In the genomic region with DNA sequence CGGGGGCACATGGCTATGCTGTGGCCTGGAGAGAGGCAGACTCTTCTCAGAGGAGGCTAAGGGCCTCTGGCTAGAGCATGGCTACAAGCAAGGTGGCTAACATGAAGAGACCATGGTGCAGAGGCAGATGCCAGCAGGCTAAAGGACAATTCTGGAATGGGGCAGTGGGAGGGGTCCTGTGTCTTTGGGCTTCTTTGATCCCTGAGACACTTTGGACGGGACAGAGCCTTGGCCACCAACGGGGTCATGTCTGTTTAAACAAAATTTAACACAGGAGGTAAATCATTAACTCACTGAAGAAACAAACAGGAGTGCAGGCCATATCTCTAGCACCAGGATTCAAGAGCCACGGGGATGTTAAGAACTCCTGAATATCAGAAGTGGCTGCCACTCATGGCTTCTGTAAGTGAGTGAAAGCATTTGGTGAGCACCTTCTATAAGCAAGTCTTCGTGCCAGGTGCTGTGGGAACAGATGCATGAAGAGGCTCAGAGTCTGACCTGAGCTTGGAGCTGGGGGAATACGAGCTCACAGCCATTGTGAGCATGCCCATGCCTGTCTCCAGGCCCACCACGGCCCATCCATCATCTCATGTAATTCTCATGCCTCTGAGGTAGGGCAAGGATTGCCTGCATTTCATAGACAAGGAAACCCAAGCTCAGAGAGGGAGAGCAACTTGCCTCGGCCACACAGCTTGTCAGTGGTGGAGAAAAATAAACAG, we compare ENCODE assay signal across 1 cellular context.
A peak's percentile ranks its signal among the peaks of the same experiment; 100 is the strongest.
TF ChIP-seq lines count a peak whose summit lies in the region.

No MANE protein-coding gene starts in this region.

TF ChIP-seq in HepG2, 621 proteins besides CTCF, POLR2A, EP300 and RAD21 (continued from another document and continues in another):
- TF ChIP-seq, protein P1, sequence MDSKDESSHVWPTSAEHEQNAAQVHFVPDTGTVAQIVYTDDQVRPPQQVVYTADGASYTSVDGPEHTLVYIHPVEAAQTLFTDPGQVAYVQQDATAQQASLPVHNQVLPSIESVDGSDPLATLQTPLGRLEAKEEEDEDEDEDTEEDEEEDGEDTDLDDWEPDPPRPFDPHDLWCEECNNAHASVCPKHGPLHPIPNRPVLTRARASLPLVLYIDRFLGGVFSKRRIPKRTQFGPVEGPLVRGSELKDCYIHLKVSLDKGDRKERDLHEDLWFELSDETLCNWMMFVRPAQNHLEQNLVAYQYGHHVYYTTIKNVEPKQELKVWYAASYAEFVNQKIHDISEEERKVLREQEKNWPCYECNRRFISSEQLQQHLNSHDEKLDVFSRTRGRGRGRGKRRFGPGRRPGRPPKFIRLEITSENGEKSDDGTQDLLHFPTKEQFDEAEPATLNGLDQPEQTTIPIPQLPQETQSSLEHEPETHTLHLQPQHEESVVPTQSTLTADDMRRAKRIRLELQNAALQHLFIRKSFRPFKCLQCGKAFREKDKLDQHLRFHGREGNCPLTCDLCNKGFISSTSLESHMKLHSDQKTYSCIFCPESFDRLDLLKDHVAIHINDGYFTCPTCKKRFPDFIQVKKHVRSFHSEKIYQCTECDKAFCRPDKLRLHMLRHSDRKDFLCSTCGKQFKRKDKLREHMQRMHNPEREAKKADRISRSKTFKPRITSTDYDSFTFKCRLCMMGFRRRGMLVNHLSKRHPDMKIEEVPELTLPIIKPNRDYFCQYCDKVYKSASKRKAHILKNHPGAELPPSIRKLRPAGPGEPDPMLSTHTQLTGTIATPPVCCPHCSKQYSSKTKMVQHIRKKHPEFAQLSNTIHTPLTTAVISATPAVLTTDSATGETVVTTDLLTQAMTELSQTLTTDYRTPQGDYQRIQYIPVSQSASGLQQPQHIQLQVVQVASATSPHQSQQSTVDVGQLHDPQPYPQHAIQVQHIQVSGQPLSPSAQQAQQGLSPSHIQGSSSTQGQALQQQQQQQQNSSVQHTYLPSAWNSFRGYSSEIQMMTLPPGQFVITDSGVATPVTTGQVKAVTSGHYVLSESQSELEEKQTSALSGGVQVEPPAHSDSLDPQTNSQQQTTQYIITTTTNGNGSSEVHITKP (CRISPR knock-in tag; IDR thresholded peaks at IDR 0.05; ENCODE audit: low read depth), result 0 out of 2 replicates have a peak, but pooled peaks have one; percentile 34
- TF ChIP-seq, protein P2, sequence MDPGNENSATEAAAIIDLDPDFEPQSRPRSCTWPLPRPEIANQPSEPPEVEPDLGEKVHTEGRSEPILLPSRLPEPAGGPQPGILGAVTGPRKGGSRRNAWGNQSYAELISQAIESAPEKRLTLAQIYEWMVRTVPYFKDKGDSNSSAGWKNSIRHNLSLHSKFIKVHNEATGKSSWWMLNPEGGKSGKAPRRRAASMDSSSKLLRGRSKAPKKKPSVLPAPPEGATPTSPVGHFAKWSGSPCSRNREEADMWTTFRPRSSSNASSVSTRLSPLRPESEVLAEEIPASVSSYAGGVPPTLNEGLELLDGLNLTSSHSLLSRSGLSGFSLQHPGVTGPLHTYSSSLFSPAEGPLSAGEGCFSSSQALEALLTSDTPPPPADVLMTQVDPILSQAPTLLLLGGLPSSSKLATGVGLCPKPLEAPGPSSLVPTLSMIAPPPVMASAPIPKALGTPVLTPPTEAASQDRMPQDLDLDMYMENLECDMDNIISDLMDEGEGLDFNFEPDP (CRISPR knock-in tag; conservative IDR thresholded peaks at IDR 0.05), result no peak
- TF ChIP-seq EEA1 (CRISPR knock-in tag; IDR thresholded peaks at IDR 0.05; ENCODE audit: borderline replicate concordance) (no peak), ZMYM2 (CRISPR knock-in tag; IDR thresholded peaks at IDR 0.05) (no peak), DMAP1 (CRISPR knock-in tag; IDR thresholded peaks at IDR 0.05) (peak; percentile 51), HNRNPUL1 (IDR thresholded peaks at IDR 0.05; ENCODE audit: low read depth, low read length) (peak; percentile 90), ZNF562 (CRISPR knock-in tag; IDR thresholded peaks at IDR 0.05; ENCODE audit: borderline replicate concordance) (no peak), MIER2 (CRISPR knock-in tag; IDR thresholded peaks at IDR 0.05) (0 out of 2 replicates have a peak, but pooled peaks have one; percentile 16), ZNF263 (CRISPR knock-in tag; IDR thresholded peaks at IDR 0.05) (no peak), ZNF652 (CRISPR knock-in tag; IDR thresholded peaks at IDR 0.05; ENCODE audit: borderline replicate concordance, low read depth) (no peak), ZNF160 (CRISPR knock-in tag; IDR thresholded peaks at IDR 0.05) (no peak), ZBTB7A (CRISPR knock-in tag; IDR thresholded peaks at IDR 0.05) (no peak; the same call in 1 of the 2 replicates), GATA4 (IDR thresholded peaks at IDR 0.05; ENCODE audit: borderline replicate concordance, low read depth) (peak; percentile 67; the same call in 1 of the 2 replicates), JUND (CRISPR knock-in tag; IDR thresholded peaks at IDR 0.05) (no peak), ZNF543 (CRISPR knock-in tag; IDR thresholded peaks at IDR 0.05) (peak; percentile 18; the same call in 1 of the 2 replicates), ZNF768 (CRISPR knock-in tag; IDR thresholded peaks at IDR 0.05) (peak; percentile 99), SAFB2 (CRISPR knock-in tag; IDR thresholded peaks at IDR 0.05; ENCODE audit: borderline replicate concordance, low read depth) (0 out of 2 replicates have a peak, but pooled peaks have one; percentile 48), RELA (CRISPR knock-in tag; IDR thresholded peaks at IDR 0.05) (0 out of 2 replicates have a peak, but pooled peaks have one; percentile 23), ZNF616 (CRISPR knock-in tag; IDR thresholded peaks at IDR 0.05; ENCODE audit: low read depth) (no peak), CREB1 (IDR thresholded peaks at IDR 0.05) (no peak), CREB1 (CRISPR knock-in tag; IDR thresholded peaks at IDR 0.05) (peak; percentile 76), ZSCAN25 (CRISPR knock-in tag; IDR thresholded peaks at IDR 0.05) (peak; percentile 70; the same call in 1 of the 2 replicates), PHF20 (CRISPR knock-in tag; IDR thresholded peaks at IDR 0.05) (no peak), GFI1 (CRISPR knock-in tag; IDR thresholded peaks at IDR 0.05; ENCODE audit: borderline replicate concordance) (no peak; the same call in 1 of the 2 replicates), ZNF451 (CRISPR knock-in tag; IDR thresholded peaks at IDR 0.05) (no peak), TAF15 (IDR thresholded peaks at IDR 0.05; ENCODE audit: low read depth, low read length, poor library complexity, severe bottlenecking) (no peak), ETV6 (CRISPR knock-in tag; conservative IDR thresholded peaks at IDR 0.05) (no peak), NR2F6 (IDR thresholded peaks at IDR 0.05) (peak; percentile 98), NR2F6 (CRISPR knock-in tag; IDR thresholded peaks at IDR 0.05) (peak; percentile 96)
- TF ChIP-seq, protein P3, sequence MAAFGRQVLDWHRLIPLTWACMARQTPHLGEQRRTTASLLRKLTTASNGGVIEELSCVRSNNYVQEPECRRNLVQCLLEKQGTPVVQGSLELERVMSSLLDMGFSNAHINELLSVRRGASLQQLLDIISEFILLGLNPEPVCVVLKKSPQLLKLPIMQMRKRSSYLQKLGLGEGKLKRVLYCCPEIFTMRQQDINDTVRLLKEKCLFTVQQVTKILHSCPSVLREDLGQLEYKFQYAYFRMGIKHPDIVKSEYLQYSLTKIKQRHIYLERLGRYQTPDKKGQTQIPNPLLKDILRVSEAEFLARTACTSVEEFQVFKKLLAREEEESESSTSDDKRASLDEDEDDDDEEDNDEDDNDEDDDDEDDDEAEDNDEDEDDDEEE (CRISPR knock-in tag; IDR thresholded peaks at IDR 0.05), result no peak
- TF ChIP-seq, protein P4, sequence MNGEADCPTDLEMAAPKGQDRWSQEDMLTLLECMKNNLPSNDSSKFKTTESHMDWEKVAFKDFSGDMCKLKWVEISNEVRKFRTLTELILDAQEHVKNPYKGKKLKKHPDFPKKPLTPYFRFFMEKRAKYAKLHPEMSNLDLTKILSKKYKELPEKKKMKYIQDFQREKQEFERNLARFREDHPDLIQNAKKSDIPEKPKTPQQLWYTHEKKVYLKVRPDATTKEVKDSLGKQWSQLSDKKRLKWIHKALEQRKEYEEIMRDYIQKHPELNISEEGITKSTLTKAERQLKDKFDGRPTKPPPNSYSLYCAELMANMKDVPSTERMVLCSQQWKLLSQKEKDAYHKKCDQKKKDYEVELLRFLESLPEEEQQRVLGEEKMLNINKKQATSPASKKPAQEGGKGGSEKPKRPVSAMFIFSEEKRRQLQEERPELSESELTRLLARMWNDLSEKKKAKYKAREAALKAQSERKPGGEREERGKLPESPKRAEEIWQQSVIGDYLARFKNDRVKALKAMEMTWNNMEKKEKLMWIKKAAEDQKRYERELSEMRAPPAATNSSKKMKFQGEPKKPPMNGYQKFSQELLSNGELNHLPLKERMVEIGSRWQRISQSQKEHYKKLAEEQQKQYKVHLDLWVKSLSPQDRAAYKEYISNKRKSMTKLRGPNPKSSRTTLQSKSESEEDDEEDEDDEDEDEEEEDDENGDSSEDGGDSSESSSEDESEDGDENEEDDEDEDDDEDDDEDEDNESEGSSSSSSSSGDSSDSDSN (CRISPR knock-in tag; IDR thresholded peaks at IDR 0.05), result peak; percentile 59
- TF ChIP-seq, protein P5, sequence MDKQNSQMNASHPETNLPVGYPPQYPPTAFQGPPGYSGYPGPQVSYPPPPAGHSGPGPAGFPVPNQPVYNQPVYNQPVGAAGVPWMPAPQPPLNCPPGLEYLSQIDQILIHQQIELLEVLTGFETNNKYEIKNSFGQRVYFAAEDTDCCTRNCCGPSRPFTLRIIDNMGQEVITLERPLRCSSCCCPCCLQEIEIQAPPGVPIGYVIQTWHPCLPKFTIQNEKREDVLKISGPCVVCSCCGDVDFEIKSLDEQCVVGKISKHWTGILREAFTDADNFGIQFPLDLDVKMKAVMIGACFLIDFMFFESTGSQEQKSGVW (CRISPR knock-in tag; IDR thresholded peaks at IDR 0.05; ENCODE audit: borderline replicate concordance), result no peak
- TF ChIP-seq, protein P6, sequence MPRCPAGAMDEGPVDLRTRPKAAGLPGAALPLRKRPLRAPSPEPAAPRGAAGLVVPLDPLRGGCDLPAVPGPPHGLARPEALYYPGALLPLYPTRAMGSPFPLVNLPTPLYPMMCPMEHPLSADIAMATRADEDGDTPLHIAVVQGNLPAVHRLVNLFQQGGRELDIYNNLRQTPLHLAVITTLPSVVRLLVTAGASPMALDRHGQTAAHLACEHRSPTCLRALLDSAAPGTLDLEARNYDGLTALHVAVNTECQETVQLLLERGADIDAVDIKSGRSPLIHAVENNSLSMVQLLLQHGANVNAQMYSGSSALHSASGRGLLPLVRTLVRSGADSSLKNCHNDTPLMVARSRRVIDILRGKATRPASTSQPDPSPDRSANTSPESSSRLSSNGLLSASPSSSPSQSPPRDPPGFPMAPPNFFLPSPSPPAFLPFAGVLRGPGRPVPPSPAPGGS (CRISPR knock-in tag; IDR thresholded peaks at IDR 0.05), result 0 out of 2 replicates have a peak, but pooled peaks have one; percentile 26
- TF ChIP-seq, protein P7, sequence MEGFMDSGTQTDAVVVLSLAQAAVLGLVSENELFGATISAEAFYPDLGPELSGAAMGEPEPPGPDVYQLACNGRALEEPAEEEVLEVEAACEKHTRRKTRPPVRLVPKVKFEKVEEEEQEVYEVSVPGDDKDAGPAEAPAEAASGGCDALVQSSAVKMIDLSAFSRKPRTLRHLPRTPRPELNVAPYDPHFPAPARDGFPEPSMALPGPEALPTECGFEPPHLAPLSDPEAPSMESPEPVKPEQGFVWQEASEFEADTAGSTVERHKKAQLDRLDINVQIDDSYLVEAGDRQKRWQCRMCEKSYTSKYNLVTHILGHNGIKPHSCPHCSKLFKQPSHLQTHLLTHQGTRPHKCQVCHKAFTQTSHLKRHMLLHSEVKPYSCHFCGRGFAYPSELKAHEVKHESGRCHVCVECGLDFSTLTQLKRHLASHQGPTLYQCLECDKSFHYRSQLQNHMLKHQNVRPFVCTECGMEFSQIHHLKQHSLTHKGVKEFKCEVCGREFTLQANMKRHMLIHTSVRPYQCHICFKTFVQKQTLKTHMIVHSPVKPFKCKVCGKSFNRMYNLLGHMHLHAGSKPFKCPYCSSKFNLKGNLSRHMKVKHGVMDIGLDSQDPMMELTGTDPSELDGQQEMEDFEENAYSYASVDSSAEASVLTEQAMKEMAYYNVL (CRISPR knock-in tag; IDR thresholded peaks at IDR 0.05; ENCODE audit: borderline replicate concordance), result peak; percentile 43; the same call in 1 of the 2 replicates
- TF ChIP-seq, protein P8, sequence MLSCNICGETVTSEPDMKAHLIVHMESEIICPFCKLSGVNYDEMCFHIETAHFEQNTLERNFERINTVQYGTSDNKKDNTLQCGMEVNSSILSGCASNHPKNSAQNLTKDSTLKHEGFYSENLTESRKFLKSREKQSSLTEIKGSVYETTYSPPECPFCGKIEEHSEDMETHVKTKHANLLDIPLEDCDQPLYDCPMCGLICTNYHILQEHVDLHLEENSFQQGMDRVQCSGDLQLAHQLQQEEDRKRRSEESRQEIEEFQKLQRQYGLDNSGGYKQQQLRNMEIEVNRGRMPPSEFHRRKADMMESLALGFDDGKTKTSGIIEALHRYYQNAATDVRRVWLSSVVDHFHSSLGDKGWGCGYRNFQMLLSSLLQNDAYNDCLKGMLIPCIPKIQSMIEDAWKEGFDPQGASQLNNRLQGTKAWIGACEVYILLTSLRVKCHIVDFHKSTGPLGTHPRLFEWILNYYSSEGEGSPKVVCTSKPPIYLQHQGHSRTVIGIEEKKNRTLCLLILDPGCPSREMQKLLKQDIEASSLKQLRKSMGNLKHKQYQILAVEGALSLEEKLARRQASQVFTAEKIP (CRISPR knock-in tag; IDR thresholded peaks at IDR 0.05; ENCODE audit: borderline replicate concordance), result no peak
- TF ChIP-seq, protein P9, sequence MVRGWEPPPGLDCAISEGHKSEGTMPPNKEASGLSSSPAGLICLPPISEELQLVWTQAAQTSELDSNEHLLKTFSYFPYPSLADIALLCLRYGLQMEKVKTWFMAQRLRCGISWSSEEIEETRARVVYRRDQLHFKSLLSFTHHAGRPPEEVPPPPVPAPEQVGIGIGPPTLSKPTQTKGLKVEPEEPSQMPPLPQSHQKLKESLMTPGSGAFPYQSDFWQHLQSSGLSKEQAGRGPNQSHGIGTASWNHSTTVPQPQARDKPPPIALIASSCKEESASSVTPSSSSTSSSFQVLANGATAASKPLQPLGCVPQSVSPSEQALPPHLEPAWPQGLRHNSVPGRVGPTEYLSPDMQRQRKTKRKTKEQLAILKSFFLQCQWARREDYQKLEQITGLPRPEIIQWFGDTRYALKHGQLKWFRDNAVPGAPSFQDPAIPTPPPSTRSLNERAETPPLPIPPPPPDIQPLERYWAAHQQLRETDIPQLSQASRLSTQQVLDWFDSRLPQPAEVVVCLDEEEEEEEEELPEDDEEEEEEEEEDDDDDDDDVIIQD (CRISPR knock-in tag; IDR thresholded peaks at IDR 0.05; ENCODE audit: low read depth), result no peak
- TF ChIP-seq, protein P10, sequence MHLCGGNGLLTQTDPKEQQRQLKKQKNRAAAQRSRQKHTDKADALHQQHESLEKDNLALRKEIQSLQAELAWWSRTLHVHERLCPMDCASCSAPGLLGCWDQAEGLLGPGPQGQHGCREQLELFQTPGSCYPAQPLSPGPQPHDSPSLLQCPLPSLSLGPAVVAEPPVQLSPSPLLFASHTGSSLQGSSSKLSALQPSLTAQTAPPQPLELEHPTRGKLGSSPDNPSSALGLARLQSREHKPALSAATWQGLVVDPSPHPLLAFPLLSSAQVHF (CRISPR knock-in tag; IDR thresholded peaks at IDR 0.05), result no peak
